Comparison of ENCODE assay signal across 7 cellular contexts in genomic region chr4:110211007-110211769, GRCh38. TPM values are rescaled to one million over a fixed set of nuclear protein-coding genes. Genes with fewer than 3 reads are reported as not detected.
DNase-seq lines count a peak whose midpoint lies in the region; ATAC-seq and TF ChIP-seq lines count a peak whose summit lies in the region.

No MANE protein-coding gene starts in this region.

- peak overlapping the region in 1 of 5 experiments; percentile 24 for H3K4me3 Mint-ChIP-seq in brain

- H3K27ac ChIP-seq in OCI-LY3 (ENCODE audit: low read length) (no peak overlapping the region), uterus (no peak overlapping the region)

- H3K9me3 Mint-ChIP-seq in brain: peaks cover 0 to 3% (median 0%) of the 10 kb centered on the region in 5 experiments

- no peaks in the 10 kb centered on the region for H4K20me1 ChIP-seq in OCI-LY3 (ENCODE audit: insufficient read depth, low read length)

- no peaks in the 10 kb centered on the region for H3K4me1 ChIP-seq in OCI-LY3 (ENCODE audit: low read length)
- no peaks in the 10 kb centered on the region for H3K4me1 ChIP-seq in uterus

- H3K27me3 ChIP-seq in OCI-LY3 (ENCODE audit: low read depth, low read length) (no peaks in the 10 kb centered on the region), uterus (no peaks in the 10 kb centered on the region)

- no peak for TF ChIP-seq POLR2A in uterus (IDR thresholded peaks at IDR 0.05)

- H3K4me2 ChIP-seq in OCI-LY3 (ENCODE audit: low read length): peak overlapping the region; percentile 55

- H3K4me3 ChIP-seq in OCI-LY3 (ENCODE audit: low read length) (no peak overlapping the region), uterus (no peak overlapping the region)

- H3K9ac ChIP-seq in OCI-LY3 (ENCODE audit: low read length): no peak overlapping the region

- intact Hi-C loops in left colon (cut with DNase I, micrococcal nuclease) (loop anchor here in 1 of 2 donors (5.0 kb wide), 1 partner anchor 159 kb away; no protein-coding TSS in a partner anchor), uterus (cut with DNase I; ENCODE audit: low total_unique reads) (loop anchor here (10.0 kb wide), 1 partner anchor 166 kb away; no protein-coding TSS in a partner anchor)

- ATAC-seq in GM18907 (IDR thresholded peaks at IDR 0.05; ENCODE audit: unreplicated experiment): peak; percentile 90
- peak; percentile 82 for ATAC-seq in HG03103 (IDR thresholded peaks at IDR 0.05; ENCODE audit: low read depth, unreplicated experiment)
- peak; percentile 79 for ATAC-seq in left colon

- H2AFZ ChIP-seq in OCI-LY3 (ENCODE audit: low read depth, low read length): peak overlapping the region; percentile 86

- peaks cover under 1% of the 10 kb centered on the region for H3K27me3 Mint-ChIP-seq in brain

- H3K9me3 ChIP-seq in OCI-LY3 (ENCODE audit: insufficient read depth, low read length): no peaks in the 10 kb centered on the region
- H3K9me3 ChIP-seq in uterus: no peaks in the 10 kb centered on the region

- no peaks in the 10 kb centered on the region for H3K36me3 Mint-ChIP-seq in brain

- no peak overlapping the region for H3K27ac Mint-ChIP-seq in brain

- TF ChIP-seq CTCF in OCI-LY3 (IDR thresholded peaks at IDR 0.05; ENCODE audit: low read depth, low read length): peak; percentile 81
- TF ChIP-seq CTCF in brain (conservative IDR thresholded peaks at IDR 0.05): peak; percentile 62 to 70
- TF ChIP-seq CTCF in uterus (IDR thresholded peaks at IDR 0.05): peak; percentile 59 to 75 (median 65)

- H3K79me2 ChIP-seq in OCI-LY3 (ENCODE audit: low read length): no peaks in the 10 kb centered on the region

- peak; percentile 66 for DNase-seq in DMS53 (lab: John Stamatoyannopoulos, UW)
- DNase-seq in left colon: peak in 1 of 2 donors; percentile 14
- DNase-seq in uterus: no peak

- H3K36me3 ChIP-seq in OCI-LY3 (replicated peaks; ENCODE audit: low read depth, low read length) (no peaks in the 10 kb centered on the region), uterus (no peaks in the 10 kb centered on the region)

- H3K4me1 Mint-ChIP-seq in brain: no peaks in the 10 kb centered on the region

RNA-seq across cellular contexts. Expression of gene ELOVL6, which starts 12.8 kb away (rescaled TPM):
- polyA plus RNA-seq in brain (ENCODE audit: insufficient read depth, low read depth, low replicate concordance): 2.3 TPM
- 10 to 100 TPM; 35.4 to 96.0 TPM for total RNA-seq in left colon
- total RNA-seq in uterus: 10 to 100 TPM in 1 of 4 donors, 1 to 10 TPM in 2, not detected in 1; 5.5 to 12.9 (median 9.7) TPM
